ENCODE assay signal across 1 cellular context in the genomic region with DNA sequence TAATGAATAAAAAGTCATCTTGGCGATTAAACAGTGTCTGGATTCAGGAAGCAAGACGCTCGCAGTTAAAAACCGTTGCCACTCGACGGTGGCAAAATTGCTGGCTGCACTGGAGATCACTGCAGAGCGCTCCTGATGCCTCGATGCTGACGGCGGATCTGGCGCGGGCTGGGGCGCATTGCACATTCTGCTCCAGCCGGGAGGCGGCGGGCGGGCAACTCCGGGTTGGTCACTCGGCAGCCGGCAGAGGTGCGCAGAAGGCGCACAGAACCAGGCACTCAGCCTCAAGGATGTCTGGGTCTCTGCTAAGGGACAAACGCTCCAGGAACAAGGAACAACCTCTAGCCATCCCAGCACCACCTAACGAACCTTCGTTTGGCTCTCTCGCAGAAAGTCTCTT.
TF ChIP-seq lines count a peak whose summit lies in the region.

No MANE protein-coding gene starts in this region.

TF ChIP-seq in K562, 482 proteins besides CTCF, POLR2A, EP300 and RAD21:
- TF ChIP-seq, protein P1, sequence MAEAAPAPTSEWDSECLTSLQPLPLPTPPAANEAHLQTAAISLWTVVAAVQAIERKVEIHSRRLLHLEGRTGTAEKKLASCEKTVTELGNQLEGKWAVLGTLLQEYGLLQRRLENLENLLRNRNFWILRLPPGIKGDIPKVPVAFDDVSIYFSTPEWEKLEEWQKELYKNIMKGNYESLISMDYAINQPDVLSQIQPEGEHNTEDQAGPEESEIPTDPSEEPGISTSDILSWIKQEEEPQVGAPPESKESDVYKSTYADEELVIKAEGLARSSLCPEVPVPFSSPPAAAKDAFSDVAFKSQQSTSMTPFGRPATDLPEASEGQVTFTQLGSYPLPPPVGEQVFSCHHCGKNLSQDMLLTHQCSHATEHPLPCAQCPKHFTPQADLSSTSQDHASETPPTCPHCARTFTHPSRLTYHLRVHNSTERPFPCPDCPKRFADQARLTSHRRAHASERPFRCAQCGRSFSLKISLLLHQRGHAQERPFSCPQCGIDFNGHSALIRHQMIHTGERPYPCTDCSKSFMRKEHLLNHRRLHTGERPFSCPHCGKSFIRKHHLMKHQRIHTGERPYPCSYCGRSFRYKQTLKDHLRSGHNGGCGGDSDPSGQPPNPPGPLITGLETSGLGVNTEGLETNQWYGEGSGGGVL (CRISPR knock-in tag; IDR thresholded peaks at IDR 0.05) = no peak
- TF ChIP-seq, protein P2, sequence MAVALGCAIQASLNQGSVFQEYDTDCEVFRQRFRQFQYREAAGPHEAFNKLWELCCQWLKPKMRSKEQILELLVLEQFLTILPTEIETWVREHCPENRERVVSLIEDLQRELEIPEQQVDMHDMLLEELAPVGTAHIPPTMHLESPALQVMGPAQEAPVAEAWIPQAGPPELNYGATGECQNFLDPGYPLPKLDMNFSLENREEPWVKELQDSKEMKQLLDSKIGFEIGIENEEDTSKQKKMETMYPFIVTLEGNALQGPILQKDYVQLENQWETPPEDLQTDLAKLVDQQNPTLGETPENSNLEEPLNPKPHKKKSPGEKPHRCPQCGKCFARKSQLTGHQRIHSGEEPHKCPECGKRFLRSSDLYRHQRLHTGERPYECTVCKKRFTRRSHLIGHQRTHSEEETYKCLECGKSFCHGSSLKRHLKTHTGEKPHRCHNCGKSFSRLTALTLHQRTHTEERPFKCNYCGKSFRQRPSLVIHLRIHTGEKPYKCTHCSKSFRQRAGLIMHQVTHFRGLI (CRISPR knock-in tag; IDR thresholded peaks at IDR 0.05) = no peak
- TF ChIP-seq MYBL2 (IDR thresholded peaks at IDR 0.05; ENCODE audit: low read depth) = no peak
- TF ChIP-seq MYBL2 (CRISPR knock-in tag; IDR thresholded peaks at IDR 0.05; ENCODE audit: borderline replicate concordance) = no peak
- TF ChIP-seq PHTF2 (CRISPR knock-in tag; IDR thresholded peaks at IDR 0.05) = no peak
- TF ChIP-seq, protein P3, sequence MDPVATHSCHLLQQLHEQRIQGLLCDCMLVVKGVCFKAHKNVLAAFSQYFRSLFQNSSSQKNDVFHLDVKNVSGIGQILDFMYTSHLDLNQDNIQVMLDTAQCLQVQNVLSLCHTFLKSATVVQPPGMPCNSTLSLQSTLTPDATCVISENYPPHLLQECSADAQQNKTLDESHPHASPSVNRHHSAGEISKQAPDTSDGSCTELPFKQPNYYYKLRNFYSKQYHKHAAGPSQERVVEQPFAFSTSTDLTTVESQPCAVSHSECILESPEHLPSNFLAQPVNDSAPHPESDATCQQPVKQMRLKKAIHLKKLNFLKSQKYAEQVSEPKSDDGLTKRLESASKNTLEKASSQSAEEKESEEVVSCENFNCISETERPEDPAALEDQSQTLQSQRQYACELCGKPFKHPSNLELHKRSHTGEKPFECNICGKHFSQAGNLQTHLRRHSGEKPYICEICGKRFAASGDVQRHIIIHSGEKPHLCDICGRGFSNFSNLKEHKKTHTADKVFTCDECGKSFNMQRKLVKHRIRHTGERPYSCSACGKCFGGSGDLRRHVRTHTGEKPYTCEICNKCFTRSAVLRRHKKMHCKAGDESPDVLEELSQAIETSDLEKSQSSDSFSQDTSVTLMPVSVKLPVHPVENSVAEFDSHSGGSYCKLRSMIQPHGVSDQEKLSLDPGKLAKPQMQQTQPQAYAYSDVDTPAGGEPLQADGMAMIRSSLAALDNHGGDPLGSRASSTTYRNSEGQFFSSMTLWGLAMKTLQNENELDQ (CRISPR knock-in tag; IDR thresholded peaks at IDR 0.05; ENCODE audit: borderline replicate concordance) = no peak
- no peak for TF ChIP-seq PPARD (CRISPR knock-in tag; IDR thresholded peaks at IDR 0.05)
- TF ChIP-seq, protein P4, sequence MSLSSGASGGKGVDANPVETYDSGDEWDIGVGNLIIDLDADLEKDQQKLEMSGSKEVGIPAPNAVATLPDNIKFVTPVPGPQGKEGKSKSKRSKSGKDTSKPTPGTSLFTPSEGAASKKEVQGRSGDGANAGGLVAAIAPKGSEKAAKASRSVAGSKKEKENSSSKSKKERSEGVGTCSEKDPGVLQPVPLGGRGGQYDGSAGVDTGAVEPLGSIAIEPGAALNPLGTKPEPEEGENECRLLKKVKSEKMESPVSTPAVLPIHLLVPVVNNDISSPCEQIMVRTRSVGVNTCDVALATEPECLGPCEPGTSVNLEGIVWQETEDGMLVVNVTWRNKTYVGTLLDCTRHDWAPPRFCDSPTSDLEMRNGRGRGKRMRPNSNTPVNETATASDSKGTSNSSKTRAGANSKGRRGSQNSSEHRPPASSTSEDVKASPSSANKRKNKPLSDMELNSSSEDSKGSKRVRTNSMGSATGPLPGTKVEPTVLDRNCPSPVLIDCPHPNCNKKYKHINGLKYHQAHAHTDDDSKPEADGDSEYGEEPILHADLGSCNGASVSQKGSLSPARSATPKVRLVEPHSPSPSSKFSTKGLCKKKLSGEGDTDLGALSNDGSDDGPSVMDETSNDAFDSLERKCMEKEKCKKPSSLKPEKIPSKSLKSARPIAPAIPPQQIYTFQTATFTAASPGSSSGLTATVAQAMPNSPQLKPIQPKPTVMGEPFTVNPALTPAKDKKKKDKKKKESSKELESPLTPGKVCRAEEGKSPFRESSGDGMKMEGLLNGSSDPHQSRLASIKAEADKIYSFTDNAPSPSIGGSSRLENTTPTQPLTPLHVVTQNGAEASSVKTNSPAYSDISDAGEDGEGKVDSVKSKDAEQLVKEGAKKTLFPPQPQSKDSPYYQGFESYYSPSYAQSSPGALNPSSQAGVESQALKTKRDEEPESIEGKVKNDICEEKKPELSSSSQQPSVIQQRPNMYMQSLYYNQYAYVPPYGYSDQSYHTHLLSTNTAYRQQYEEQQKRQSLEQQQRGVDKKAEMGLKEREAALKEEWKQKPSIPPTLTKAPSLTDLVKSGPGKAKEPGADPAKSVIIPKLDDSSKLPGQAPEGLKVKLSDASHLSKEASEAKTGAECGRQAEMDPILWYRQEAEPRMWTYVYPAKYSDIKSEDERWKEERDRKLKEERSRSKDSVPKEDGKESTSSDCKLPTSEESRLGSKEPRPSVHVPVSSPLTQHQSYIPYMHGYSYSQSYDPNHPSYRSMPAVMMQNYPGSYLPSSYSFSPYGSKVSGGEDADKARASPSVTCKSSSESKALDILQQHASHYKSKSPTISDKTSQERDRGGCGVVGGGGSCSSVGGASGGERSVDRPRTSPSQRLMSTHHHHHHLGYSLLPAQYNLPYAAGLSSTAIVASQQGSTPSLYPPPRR (CRISPR knock-in tag; IDR thresholded peaks at IDR 0.05; ENCODE audit: borderline replicate concordance) = no peak
- TF ChIP-seq, protein P5, sequence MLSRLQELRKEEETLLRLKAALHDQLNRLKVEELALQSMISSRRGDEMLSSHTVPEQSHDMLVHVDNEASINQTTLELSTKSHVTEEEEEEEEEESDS (CRISPR knock-in tag; IDR thresholded peaks at IDR 0.05) = no peak
- TF ChIP-seq, protein P6, sequence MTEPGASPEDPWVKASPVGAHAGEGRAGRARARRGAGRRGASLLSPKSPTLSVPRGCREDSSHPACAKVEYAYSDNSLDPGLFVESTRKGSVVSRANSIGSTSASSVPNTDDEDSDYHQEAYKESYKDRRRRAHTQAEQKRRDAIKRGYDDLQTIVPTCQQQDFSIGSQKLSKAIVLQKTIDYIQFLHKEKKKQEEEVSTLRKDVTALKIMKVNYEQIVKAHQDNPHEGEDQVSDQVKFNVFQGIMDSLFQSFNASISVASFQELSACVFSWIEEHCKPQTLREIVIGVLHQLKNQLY (CRISPR knock-in tag; conservative IDR thresholded peaks at IDR 0.05) = no peak
- TF ChIP-seq ZFP1 (CRISPR knock-in tag; IDR thresholded peaks at IDR 0.05) = no peak
- no peak for TF ChIP-seq CHD2 (IDR thresholded peaks at IDR 0.05; ENCODE audit: low read depth, low read length)
- TF ChIP-seq MYC (IDR thresholded peaks at IDR 0.05; ENCODE audit: low read depth, low read length) = no peak
- no peak for TF ChIP-seq MYC (CRISPR knock-in tag; IDR thresholded peaks at IDR 0.05; ENCODE audit: borderline replicate concordance, low read depth)
- TF ChIP-seq PCBP2 (IDR thresholded peaks at IDR 0.05; ENCODE audit: low read depth, low read length, poor library complexity, severe bottlenecking) = no peak
- no peak for TF ChIP-seq SNRNP70 (optimal IDR thresholded peaks at IDR 0.05; ENCODE audit: low read depth, low read length)
- TF ChIP-seq ESRRA (IDR thresholded peaks at IDR 0.05; ENCODE audit: borderline replicate concordance, low read depth) = no peak
